In genomic region chr16:2915196-2915929, GRCh38 we compare ENCODE assay signal across 16 cellular contexts. TPM values are rescaled to one million over a fixed set of nuclear protein-coding genes. Genes with fewer than 3 reads are reported as not detected.
DNase-seq lines count a peak whose midpoint lies in the region; ATAC-seq and TF ChIP-seq lines count a peak whose summit lies in the region.
"Had no signal": no experiment of that assay in that cellular context is flagged by ENCODE, and none has a peak within 500 bp of the region (broad histone marks: within the 10 kb centered on the region; RNA-seq: fewer than 3 reads in every experiment).

No MANE protein-coding gene starts in this region.

- H3K27me3 ChIP-seq in KMS-11 (ENCODE audit: insufficient read depth, low read depth): peaks cover 9% of the 10 kb centered on the region
- H3K27me3 ChIP-seq: ascending aorta, heart right ventricle, left lung, spleen, testis had no signal

- peak overlapping the region; percentile 75 for H3K27ac ChIP-seq in KMS-11
- no peak overlapping the region for H3K27ac ChIP-seq in substantia nigra (ENCODE audit: low read depth, low read length, poor library complexity, severe bottlenecking)
- H3K27ac ChIP-seq: ascending aorta, left lung, testis had no signal

- H3K9me3 Mint-ChIP-seq in activated naive CD8-positive, alpha-beta T cell (ENCODE audit: low read depth): no peaks in the 10 kb centered on the region
- H3K9me3 Mint-ChIP-seq in nephron progenitor cell: no peaks in the 10 kb centered on the region

- DNase-seq in Caki2 (ENCODE audit: low read depth) (peak; percentile 60), nephron progenitor cell (no peak), epidermal melanocyte (ENCODE audit: insufficient read length, low spot score) (no peak), substantia nigra (lab: John Stamatoyannopoulos, UW) (no peak), globus pallidus (ENCODE audit: low spot score) (no peak)
- DNase-seq: effector CD4-positive, alpha-beta T cell; heart right ventricle; left lung; NCI-H1436; NCI-H510A; spleen; testis had no signal

- no peaks in the 10 kb centered on the region for H3K36me3 ChIP-seq in KMS-11 (ENCODE audit: insufficient read depth)

- H2AFZ ChIP-seq in KMS-11 (ENCODE audit: low read depth): no peak overlapping the region

- H3K9ac ChIP-seq in KMS-11: peak overlapping the region; percentile 40; the same call in 1 of the 2 replicates

- ATAC-seq in HG03439 (IDR thresholded peaks at IDR 0.05; ENCODE audit: unreplicated experiment): no peak
- ATAC-seq: heart right ventricle, left lung had no signal

- H3K79me2 ChIP-seq in KMS-11 (ENCODE audit: insufficient read depth, low read depth): peaks cover 10% of the 10 kb centered on the region; the same call in 1 of the 2 replicates

- H3K4me3 ChIP-seq in KMS-11 (IDR thresholded peaks at IDR 0.05; ENCODE audit: insufficient read depth, low read depth, low read length): no peak overlapping the region
- H3K4me3 ChIP-seq: ascending aorta, heart right ventricle, left lung, spleen, testis had no signal

- peaks cover 32% of the 10 kb centered on the region for H3K4me1 Mint-ChIP-seq in activated naive CD8-positive, alpha-beta T cell (ENCODE audit: low read depth)
- peaks cover 32% of the 10 kb centered on the region for H3K4me1 Mint-ChIP-seq in nephron progenitor cell

- no peak overlapping the region for H3K4me3 Mint-ChIP-seq in activated naive CD8-positive, alpha-beta T cell
- no peak overlapping the region for H3K4me3 Mint-ChIP-seq in nephron progenitor cell

- H3K4me1 ChIP-seq in KMS-11 (ENCODE audit: low read depth, poor library complexity, severe bottlenecking): peaks cover 62% of the 10 kb centered on the region

- peak overlapping the region; percentile 46 for H3K27ac Mint-ChIP-seq in activated naive CD8-positive, alpha-beta T cell
- peak overlapping the region; percentile 72 for H3K27ac Mint-ChIP-seq in nephron progenitor cell

- TF ChIP-seq CTCF in KMS-11 (conservative IDR thresholded peaks at IDR 0.05; ENCODE audit: low read depth, low read length) (no peak), nephron progenitor cell (IDR thresholded peaks at IDR 0.05) (no peak)

- peaks cover 2% of the 10 kb centered on the region for H3K36me3 Mint-ChIP-seq in activated naive CD8-positive, alpha-beta T cell
- peaks cover 19% of the 10 kb centered on the region for H3K36me3 Mint-ChIP-seq in nephron progenitor cell (ENCODE audit: low read depth)

- H3K27me3 Mint-ChIP-seq in activated naive CD8-positive, alpha-beta T cell: no peaks in the 10 kb centered on the region
- H3K27me3 Mint-ChIP-seq in nephron progenitor cell (ENCODE audit: low read depth, poor library complexity): peaks cover 24% of the 10 kb centered on the region

- no peaks in the 10 kb centered on the region for H4K20me1 ChIP-seq in KMS-11 (ENCODE audit: insufficient read depth)

- in situ Hi-C loops in Caki2 (cut with HindIII; ENCODE audit: low pct_unique_long_range_greater_than_20kb, low sequenced_read_pairs): no loop called here

- peak overlapping the region; percentile 23 for H3K4me2 ChIP-seq in KMS-11

RNA-seq across cellular contexts. Expression of gene FLYWCH1, which starts 3.6 kb away (rescaled TPM):
- 133 and 149 TPM in 2 replicates for total RNA-seq in Caki2 (2014; rRNA removed; shearing (Covaris generic); ENCODE audit: low replicate concordance)

RNA-seq across cellular contexts. Expression of gene FLYWCH2, which starts 32.3 kb away (rescaled TPM):
- 121 and 161 TPM in 2 replicates for total RNA-seq in Caki2 (2014; rRNA removed; shearing (Covaris generic); ENCODE audit: low replicate concordance)

RNA-seq across cellular contexts. Expression of gene KREMEN2, which starts 48.7 kb away (rescaled TPM):
- total RNA-seq in Caki2 (2014; rRNA removed; shearing (Covaris generic); ENCODE audit: low replicate concordance): 18.2 and 32.8 TPM in 2 replicates
- total RNA-seq: ascending aorta, heart right ventricle, left lung had no signal

RNA-seq across cellular contexts. Expression of gene PAQR4, which starts 53.8 kb away (rescaled TPM):
- 60.8 and 77.4 TPM in 2 replicates for total RNA-seq in Caki2 (2014; rRNA removed; shearing (Covaris generic); ENCODE audit: low replicate concordance)

RNA-seq across cellular contexts. Expression of gene PRSS22, which starts 57.4 kb away (rescaled TPM):
- not detected in 2 replicates for total RNA-seq in Caki2 (2014; rRNA removed; shearing (Covaris generic); ENCODE audit: low replicate concordance)
- total RNA-seq: ascending aorta, testis had no signal
